In genomic region chr4:143396695-143397094, GRCh38 we compare ENCODE assay signal across 1 cellular context.
TF ChIP-seq lines count a peak whose summit lies in the region.

No MANE protein-coding gene starts in this region.

TF ChIP-seq in IMR-90, 13 proteins besides CTCF, POLR2A, EP300 and RAD21:
- TF ChIP-seq USF2 (IDR thresholded peaks at IDR 0.05; ENCODE audit: low read depth, low read length) = no peak
- TF ChIP-seq FOS (IDR thresholded peaks at IDR 0.05; ENCODE audit: low read depth, low read length) = no peak
- TF ChIP-seq RCOR1 (IDR thresholded peaks at IDR 0.05; ENCODE audit: insufficient replicate concordance, low read length) = no peak
- no peak for TF ChIP-seq CEBPB (IDR thresholded peaks at IDR 0.05; ENCODE audit: low read depth, low read length)
- no peak for TF ChIP-seq MXI1 (IDR thresholded peaks at IDR 0.05; ENCODE audit: borderline replicate concordance, low read depth, low read length)
- TF ChIP-seq CHD1 (IDR thresholded peaks at IDR 0.05; ENCODE audit: low read depth, low read length) = no peak
- no peak for TF ChIP-seq SMC3 (IDR thresholded peaks at IDR 0.05; ENCODE audit: low read depth, low read length)
- TF ChIP-seq MAFK (IDR thresholded peaks at IDR 0.05; ENCODE audit: low read depth, low read length) = no peak
- TF ChIP-seq RFX5 (IDR thresholded peaks at IDR 0.05; ENCODE audit: low read depth, low read length) = no peak
- no peak for TF ChIP-seq ELK1 (IDR thresholded peaks at IDR 0.05; ENCODE audit: borderline replicate concordance, low read depth, low read length)
- no peak for TF ChIP-seq NFE2L2 (IDR thresholded peaks at IDR 0.05; ENCODE audit: low read depth, low read length)
- TF ChIP-seq MAZ (IDR thresholded peaks at IDR 0.05; ENCODE audit: borderline replicate concordance, low read depth, low read length) = no peak
- no peak for TF ChIP-seq BHLHE40 (IDR thresholded peaks at IDR 0.05; ENCODE audit: low read depth, low read length)
